Comparison of ENCODE assay signal across 19 cellular contexts in genomic region chr15:40380636-40381035, GRCh38. TPM values are rescaled to one million over a fixed set of nuclear protein-coding genes. Genes with fewer than 3 reads are reported as not detected.
"Had no signal": no experiment of that assay in that cellular context is flagged by ENCODE, and none has a peak within 500 bp of the region (broad histone marks: within the 10 kb centered on the region; RNA-seq: fewer than 3 reads in every experiment).

No MANE protein-coding gene starts in this region.

- H3K27me3 Mint-ChIP-seq: activated naive CD8-positive, alpha-beta T cell treated with anti-CD3 and anti-CD28 coated beads for 36 hours; central memory CD8-positive, alpha-beta T cell; stimulated activated naive CD8-positive, alpha-beta T cell treated with anti-CD3 and anti-CD28 coated beads, Interleukin-15, Interleukin-2, amounts not matched to agents 100 ng/mL and 50 ng/mL, for 24 hours had no signal

- H3K36me3 ChIP-seq: heart left ventricle had no signal

- ATAC-seq: mucosa of descending colon, natural killer cell had no signal

- H3K27ac ChIP-seq: testis had no signal

- H3K9me3 ChIP-seq: heart left ventricle, mucosa of descending colon, testis had no signal

- DNase-seq: activated CD4-positive, alpha-beta T cell treated with anti-CD3 and anti-CD28 coated beads, Interleukin-2, amount 10 ng/mL, durations not matched to agents 7 days and 5 days; activated CD4-positive, CD25-positive, alpha-beta regulatory T cell; activated CD8-positive, alpha-beta memory T cell treated with anti-CD3 and anti-CD28 coated beads for 24 hours; activated naive CD8-positive, alpha-beta T cell treated with anti-CD3 and anti-CD28 coated beads for 36 hours; effector CD8-positive, alpha-beta T cell; heart left ventricle; mucosa of descending colon; natural killer cell; right cardiac atrium; testis had no signal

- H3K27ac Mint-ChIP-seq: activated CD4-positive, alpha-beta T cell treated with anti-CD3 and anti-CD28 coated beads, Interleukin-2, amount 10 ng/mL, durations not matched to agents 7 days and 5 days; activated naive CD8-positive, alpha-beta T cell treated with anti-CD3 and anti-CD28 coated beads for 36 hours; natural killer cell; stimulated activated naive CD8-positive, alpha-beta T cell treated with anti-CD3 and anti-CD28 coated beads, Interleukin-15, Interleukin-2, amounts not matched to agents 100 ng/mL and 50 ng/mL, for 24 hours had no signal

- H3K27me3 ChIP-seq: heart left ventricle, testis had no signal

- H3K9me3 Mint-ChIP-seq: activated CD4-positive, alpha-beta T cell treated with anti-CD3 and anti-CD28 coated beads, Interleukin-2, amount 10 ng/mL, durations not matched to agents 7 days and 5 days; activated naive CD8-positive, alpha-beta T cell treated with anti-CD3 and anti-CD28 coated beads for 36 hours; central memory CD8-positive, alpha-beta T cell; natural killer cell; stimulated activated naive CD8-positive, alpha-beta T cell treated with anti-CD3 and anti-CD28 coated beads, Interleukin-15, Interleukin-2, amounts not matched to agents 100 ng/mL and 50 ng/mL, for 24 hours had no signal

- H3K4me3 ChIP-seq: coronary artery, heart left ventricle, lung, mucosa of descending colon, smooth muscle cell, testis had no signal

- H3K4me3 Mint-ChIP-seq: activated CD4-positive, alpha-beta T cell treated with anti-CD3 and anti-CD28 coated beads, Interleukin-2, amount 10 ng/mL, durations not matched to agents 7 days and 5 days; activated naive CD8-positive, alpha-beta T cell treated with anti-CD3 and anti-CD28 coated beads for 36 hours; central memory CD8-positive, alpha-beta T cell; natural killer cell; stimulated activated naive CD8-positive, alpha-beta T cell treated with anti-CD3 and anti-CD28 coated beads, Interleukin-15, Interleukin-2, amounts not matched to agents 100 ng/mL and 50 ng/mL, for 24 hours had no signal

- H3K36me3 Mint-ChIP-seq: natural killer cell had no signal

RNA-seq across cellular contexts. Expression of gene PHGR1, which starts 29.8 kb away (rescaled TPM):
- total RNA-seq: activated CD4-positive, alpha-beta T cell treated with anti-CD3 and anti-CD28 coated beads, Interleukin-2, amount 10 ng/mL, durations not matched to agents 7 days and 5 days; activated naive CD8-positive, alpha-beta T cell treated with anti-CD3 and anti-CD28 coated beads for 36 hours; endothelial cell of umbilical vein; frontal cortex; heart left ventricle; lung; natural killer cell; posterior vena cava; right cardiac atrium; smooth muscle cell; testis; urinary bladder had no signal
